10 cellular contexts compared by ENCODE assay signal in genomic region chr5:90548069-90548593, GRCh38. TPM values are rescaled to one million over a fixed set of nuclear protein-coding genes. Genes with fewer than 3 reads are reported as not detected.
DNase-seq lines count a peak whose midpoint lies in the region; ATAC-seq lines count a peak whose summit lies in the region.
"Had no signal": no experiment of that assay in that cellular context is flagged by ENCODE, and none has a peak within 500 bp of the region (broad histone marks: within the 10 kb centered on the region; RNA-seq: fewer than 3 reads in every experiment).

No MANE protein-coding gene starts in this region.

- no peaks in the 10 kb centered on the region for H3K9me3 Mint-ChIP-seq in activated CD8-positive, alpha-beta T cell treated with anti-CD3 and anti-CD28 coated beads, Interleukin-2, amount 10 ng/mL, durations not matched to agents 7 days and 5 days (ENCODE audit: insufficient read depth)
- H3K9me3 Mint-ChIP-seq: activated T-helper 2 cell treated with anti-CD3 and anti-CD28 coated beads, Interferon-gamma antibody, Interleukin-2, Interleukin-4, amounts not matched to agents 10 μg/mL and 5 μg/mL and 100 μg/mL, durations not matched to agents 14 hours and 24 hours and 36 hours; IgD-negative memory B cell had no signal

- no peak for ATAC-seq in activated CD8-positive, alpha-beta T cell treated with anti-CD3 and anti-CD28 coated beads, Interleukin-2, amount 10 ng/mL, durations not matched to agents 7 days and 5 days
- no peak for ATAC-seq in HG03442 (IDR thresholded peaks at IDR 0.05; ENCODE audit: unreplicated experiment)
- ATAC-seq in HG02981 (IDR thresholded peaks at IDR 0.05; ENCODE audit: unreplicated experiment), result no peak

- DNase-seq in SIG-M5 treated with dmso at 0.1 percent for 504 hours (lab: John Stamatoyannopoulos, UW; ENCODE audit: unreplicated experiment), result peak; percentile 25
- no peak for DNase-seq in SIG-M5 (lab: John Stamatoyannopoulos, UW)
- DNase-seq in NCI-H460 (ENCODE audit: extremely low read depth, low read depth), result peak; percentile 59
- DNase-seq in epithelial cell of prostate (ENCODE audit: low read depth, low spot score), result peak; percentile 26
- DNase-seq in ureter (ENCODE audit: low spot score), result peak; percentile 45
- no peak for DNase-seq in activated CD8-positive, alpha-beta T cell treated with anti-CD3 and anti-CD28 coated beads, Interleukin-2, amount 10 ng/mL, durations not matched to agents 7 days and 5 days

- H3K4me3 Mint-ChIP-seq in activated CD8-positive, alpha-beta T cell treated with anti-CD3 and anti-CD28 coated beads, Interleukin-2, amount 10 ng/mL, durations not matched to agents 7 days and 5 days, result no peak overlapping the region
- H3K4me3 Mint-ChIP-seq: IgD-negative memory B cell had no signal

- no peaks in the 10 kb centered on the region for H3K36me3 Mint-ChIP-seq in activated CD8-positive, alpha-beta T cell treated with anti-CD3 and anti-CD28 coated beads, Interleukin-2, amount 10 ng/mL, durations not matched to agents 7 days and 5 days (ENCODE audit: low read depth)
- H3K36me3 Mint-ChIP-seq: IgD-negative memory B cell had no signal

- peaks cover 18% of the 10 kb centered on the region for H3K27me3 Mint-ChIP-seq in activated CD8-positive, alpha-beta T cell treated with anti-CD3 and anti-CD28 coated beads, Interleukin-2, amount 10 ng/mL, durations not matched to agents 7 days and 5 days (ENCODE audit: low read depth)

- no peaks in the 10 kb centered on the region for H3K4me1 Mint-ChIP-seq in activated CD8-positive, alpha-beta T cell treated with anti-CD3 and anti-CD28 coated beads, Interleukin-2, amount 10 ng/mL, durations not matched to agents 7 days and 5 days (ENCODE audit: low read depth)

- POLR2A ChIA-PET in activated CD8-positive, alpha-beta T cell treated with anti-CD3 and anti-CD28 coated beads, Interleukin-2, amount 10 ng/mL, durations not matched to agents 7 days and 5 days (lab: Charles Lee), result no interaction called here

- CTCF ChIA-PET in activated CD8-positive, alpha-beta T cell treated with anti-CD3 and anti-CD28 coated beads, Interleukin-2, amount 10 ng/mL, durations not matched to agents 7 days and 5 days (lab: Charles Lee), result interaction anchor here (0.5 to 2.0 kb wide), 3 partner anchors 36 to 109 kb away, joined by 3 to 5 read pairs (median 5); no protein-coding TSS in a partner anchor

- H3K27ac ChIP-seq in epithelial cell of prostate, result no peak overlapping the region

- no peak overlapping the region for H3K27ac Mint-ChIP-seq in activated CD8-positive, alpha-beta T cell treated with anti-CD3 and anti-CD28 coated beads, Interleukin-2, amount 10 ng/mL, durations not matched to agents 7 days and 5 days
- H3K27ac Mint-ChIP-seq: activated T-helper 2 cell treated with anti-CD3 and anti-CD28 coated beads, Interferon-gamma antibody, Interleukin-2, Interleukin-4, amounts not matched to agents 10 μg/mL and 5 μg/mL and 100 μg/mL, durations not matched to agents 14 hours and 24 hours and 36 hours; IgD-negative memory B cell had no signal

RNA-seq across cellular contexts. Expression of gene ADGRV1, which starts 10.5 kb away (rescaled TPM):
- total RNA-seq in NCI-H460 (2014; rRNA removed; shearing (Covaris generic)), result 1.8 TPM in 2 replicates
- 1.5 and 2.7 TPM in 2 replicates for polyA plus RNA-seq in NCI-H460 (2014; cell fraction: nucleus; rRNA removed)
- total RNA-seq in ureter, result 4.7 TPM
- total RNA-seq in activated CD8-positive, alpha-beta T cell treated with anti-CD3 and anti-CD28 coated beads, Interleukin-2, amount 10 ng/mL, durations not matched to agents 7 days and 5 days, result under 1 TPM in 1 of 2 experiments, not detected in 1; 0.26 TPM
- polyA plus RNA-seq: IgD-negative memory B cell had no signal

RNA-seq across cellular contexts. Expression of gene LYSMD3, which starts 18.7 kb away (rescaled TPM):
- 13.2 and 15.1 TPM in 2 replicates for total RNA-seq in NCI-H460 (2014; rRNA removed; shearing (Covaris generic))
- polyA plus RNA-seq in NCI-H460 (2014; cell fraction: nucleus; rRNA removed), result 11.0 and 11.7 TPM in 2 replicates
- total RNA-seq in ureter, result 15.1 TPM
- total RNA-seq in activated CD8-positive, alpha-beta T cell treated with anti-CD3 and anti-CD28 coated beads, Interleukin-2, amount 10 ng/mL, durations not matched to agents 7 days and 5 days, result 10 to 100 TPM; 18.3 to 19.0 TPM

Comparison
In these comparisons a context has a peak if more than half of its experiments do, and no peak if none do; other contexts are left out.
1. DNase-seq: peak in SIG-M5 treated with dmso at 0.1 percent for 504 hours (single experiment), NCI-H460 (single experiment), epithelial cell of prostate (single experiment) and ureter (single experiment); none in SIG-M5 (single experiment) and activated CD8-positive, alpha-beta T cell treated with anti-CD3 and anti-CD28 coated beads, Interleukin-2, amount 10 ng/mL, durations not matched to agents 7 days and 5 days (single experiment).